In the genomic region with DNA sequence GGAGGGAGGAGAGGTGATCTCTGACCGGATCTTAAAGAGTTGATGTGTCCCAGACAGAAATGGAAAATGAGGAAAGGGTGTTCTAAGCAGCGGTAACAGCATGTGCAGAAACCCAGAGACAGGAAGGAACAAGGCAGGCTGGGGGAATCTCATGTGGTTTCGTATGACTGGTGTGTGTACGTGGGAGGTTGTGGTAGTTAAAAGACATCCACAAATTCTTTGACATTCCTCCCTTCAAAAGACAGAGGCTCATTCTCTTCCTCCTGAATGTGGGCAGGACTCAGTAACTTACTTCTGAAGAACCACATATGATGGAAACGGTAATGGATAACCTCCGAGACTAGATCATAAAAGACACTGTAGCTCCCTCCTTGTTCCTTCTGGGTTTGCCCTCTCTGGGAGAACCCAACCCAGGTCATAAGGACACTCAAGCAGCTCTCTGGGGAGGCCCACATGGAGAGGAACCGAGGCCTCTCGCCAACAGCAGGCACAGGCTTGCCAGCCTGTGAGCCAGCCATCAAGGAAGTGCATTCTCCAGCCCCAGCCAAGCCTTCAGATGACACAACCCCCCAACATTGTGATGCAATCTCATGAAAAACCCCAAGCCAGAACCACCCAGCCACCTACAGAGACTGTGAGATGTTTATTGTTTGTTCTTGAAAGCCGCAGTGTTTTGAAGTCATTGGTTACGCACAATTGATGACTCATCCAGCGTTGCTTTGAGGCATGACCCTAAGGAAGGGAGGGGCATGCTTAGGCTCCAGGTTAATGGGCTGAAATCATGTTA, we compare ENCODE assay signal across 1 cellular context.
TF ChIP-seq lines count a peak whose summit lies in the region.

No MANE protein-coding gene starts in this region.

TF ChIP-seq in HEK293, 187 proteins besides CTCF, POLR2A, EP300 and RAD21 (continued from another document):
- TF ChIP-seq, protein P1, sequence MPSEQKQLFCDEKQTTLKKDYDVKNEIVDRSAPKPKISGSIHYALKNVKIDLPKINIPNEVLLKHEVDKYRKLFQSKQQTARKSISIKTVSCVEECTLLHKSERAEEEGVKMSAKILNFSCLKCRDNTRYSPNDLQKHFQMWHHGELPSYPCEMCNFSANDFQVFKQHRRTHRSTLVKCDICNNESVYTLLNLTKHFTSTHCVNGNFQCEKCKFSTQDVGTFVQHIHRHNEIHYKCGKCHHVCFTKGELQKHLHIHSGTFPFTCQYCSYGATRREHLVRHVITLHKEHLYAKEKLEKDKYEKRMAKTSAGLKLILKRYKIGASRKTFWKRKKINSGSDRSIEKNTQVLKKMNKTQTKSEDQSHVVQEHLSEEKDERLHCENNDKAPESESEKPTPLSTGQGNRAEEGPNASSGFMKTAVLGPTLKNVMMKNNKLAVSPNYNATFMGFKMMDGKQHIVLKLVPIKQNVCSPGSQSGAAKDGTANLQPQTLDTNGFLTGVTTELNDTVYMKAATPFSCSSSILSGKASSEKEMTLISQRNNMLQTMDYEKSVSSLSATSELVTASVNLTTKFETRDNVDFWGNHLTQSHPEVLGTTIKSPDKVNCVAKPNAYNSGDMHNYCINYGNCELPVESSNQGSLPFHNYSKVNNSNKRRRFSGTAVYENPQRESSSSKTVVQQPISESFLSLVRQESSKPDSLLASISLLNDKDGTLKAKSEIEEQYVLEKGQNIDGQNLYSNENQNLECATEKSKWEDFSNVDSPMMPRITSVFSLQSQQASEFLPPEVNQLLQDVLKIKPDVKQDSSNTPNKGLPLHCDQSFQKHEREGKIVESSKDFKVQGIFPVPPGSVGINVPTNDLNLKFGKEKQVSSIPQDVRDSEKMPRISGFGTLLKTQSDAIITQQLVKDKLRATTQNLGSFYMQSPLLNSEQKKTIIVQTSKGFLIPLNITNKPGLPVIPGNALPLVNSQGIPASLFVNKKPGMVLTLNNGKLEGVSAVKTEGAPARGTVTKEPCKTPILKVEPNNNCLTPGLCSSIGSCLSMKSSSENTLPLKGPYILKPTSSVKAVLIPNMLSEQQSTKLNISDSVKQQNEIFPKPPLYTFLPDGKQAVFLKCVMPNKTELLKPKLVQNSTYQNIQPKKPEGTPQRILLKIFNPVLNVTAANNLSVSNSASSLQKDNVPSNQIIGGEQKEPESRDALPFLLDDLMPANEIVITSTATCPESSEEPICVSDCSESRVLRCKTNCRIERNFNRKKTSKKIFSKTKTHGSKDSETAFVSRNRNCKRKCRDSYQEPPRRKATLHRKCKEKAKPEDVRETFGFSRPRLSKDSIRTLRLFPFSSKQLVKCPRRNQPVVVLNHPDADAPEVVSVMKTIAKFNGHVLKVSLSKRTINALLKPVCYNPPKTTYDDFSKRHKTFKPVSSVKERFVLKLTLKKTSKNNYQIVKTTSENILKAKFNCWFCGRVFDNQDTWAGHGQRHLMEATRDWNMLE (tag by site-specific recombination; conservative IDR thresholded peaks at IDR 0.05; ENCODE audit: low read depth) = peak; percentile 85
- TF ChIP-seq ZNF561 (tag by site-specific recombination; IDR thresholded peaks at IDR 0.05; ENCODE audit: borderline replicate concordance) (no peak), ZNF157 (tag by site-specific recombination; IDR thresholded peaks at IDR 0.05) (no peak), GLIS2 (tag by site-specific recombination; IDR thresholded peaks at IDR 0.05) (no peak), SCRT2 (tag by site-specific recombination; IDR thresholded peaks at IDR 0.05) (peak; percentile 29; the same call in 1 of the 2 replicates), ZNF335 (tag by site-specific recombination; conservative IDR thresholded peaks at IDR 0.05) (peak; percentile 43), ZNF362 (tag by site-specific recombination; IDR thresholded peaks at IDR 0.05) (0 out of 2 replicates have a peak, but pooled peaks have one; percentile 32), ZNF707 (tag by site-specific recombination; IDR thresholded peaks at IDR 0.05) (0 out of 2 replicates have a peak, but pooled peaks have one; percentile 37)
- TF ChIP-seq, protein P2, sequence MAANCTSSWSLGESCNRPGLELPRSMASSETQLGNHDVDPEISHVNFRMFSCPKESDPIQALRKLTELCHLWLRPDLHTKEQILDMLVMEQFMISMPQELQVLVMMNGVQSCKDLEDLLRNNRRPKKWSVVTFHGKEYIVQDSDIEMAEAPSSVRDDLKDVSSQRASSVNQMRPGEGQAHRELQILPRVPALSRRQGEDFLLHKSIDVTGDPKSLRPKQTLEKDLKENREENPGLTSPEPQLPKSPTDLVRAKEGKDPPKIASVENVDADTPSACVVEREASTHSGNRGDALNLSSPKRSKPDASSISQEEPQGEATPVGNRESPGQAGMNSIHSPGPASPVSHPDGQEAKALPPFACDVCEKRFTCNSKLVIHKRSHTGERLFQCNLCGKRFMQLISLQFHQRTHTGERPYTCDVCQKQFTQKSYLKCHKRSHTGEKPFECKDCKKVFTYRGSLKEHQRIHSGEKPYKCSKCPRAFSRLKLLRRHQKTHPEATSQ (tag by site-specific recombination; IDR thresholded peaks at IDR 0.05) = no peak
